ENCODE assay signal across 8 cellular contexts in genomic region chr19:32224371-32225244, GRCh38.
A peak's percentile ranks its signal among the peaks of the same experiment; 100 is the strongest.
DNase-seq lines count a peak whose midpoint lies in the region; ATAC-seq and TF ChIP-seq lines count a peak whose summit lies in the region.

No MANE protein-coding gene starts in this region.

- H3K4me1 ChIP-seq in Panc1 (ENCODE audit: control insufficient read depth, insufficient read depth, low read length) (no peaks in the 10 kb centered on the region), parathyroid adenoma (no peaks in the 10 kb centered on the region)

- no peak overlapping the region for H3K9ac ChIP-seq in parathyroid adenoma

- TF ChIP-seq CTCF in Panc1 (IDR thresholded peaks at IDR 0.05) (peak; percentile 100), parathyroid adenoma (IDR thresholded peaks at IDR 0.05) (peak; percentile 99), type B pancreatic cell (conservative IDR thresholded peaks at IDR 0.05) (peak; percentile 100)

- peak overlapping the region; percentile 69 for H2AFZ ChIP-seq in parathyroid adenoma

- H3K9me3 Mint-ChIP-seq in type B pancreatic cell = no peaks in the 10 kb centered on the region

- POLR2A ChIA-PET in Panc1 (lab: Charles Lee) = no interaction called here

- H3K4me3 ChIP-seq in Panc1 (ENCODE audit: low read depth in 2 of 2, low read length in 2 of 2) = peak overlapping the region in 1 of 2 experiments; percentile 15; a peak in 1 of 4 replicates
- H3K4me3 ChIP-seq in parathyroid adenoma (ENCODE audit: low read depth, low read length) = peak overlapping the region; percentile 33

- H3K27me3 ChIP-seq in Panc1 (ENCODE audit: control insufficient read depth, insufficient read depth, low read length) (peaks cover 7% of the 10 kb centered on the region), parathyroid adenoma (ENCODE audit: control insufficient read depth, insufficient read depth, low read length) (no peaks in the 10 kb centered on the region)

- H3K9me3 ChIP-seq in Panc1 (ENCODE audit: control insufficient read depth, insufficient read depth, low read depth, low read length) (no peaks in the 10 kb centered on the region), parathyroid adenoma (ENCODE audit: control insufficient read depth, low read length) (no peaks in the 10 kb centered on the region)

- intact Hi-C loops in Panc1 (cut with micrococcal nuclease; ENCODE audit: unreplicated experiment) = loop anchor here (5.0 to 10.0 kb wide), 3 partner anchors 190 to 1542 kb away; no protein-coding TSS in a partner anchor

- peak overlapping the region; percentile 78 for H3K4me2 ChIP-seq in parathyroid adenoma (ENCODE audit: low read length)

- H3K27ac ChIP-seq in Panc1 (ENCODE audit: low read length) = no peak overlapping the region
- no peak overlapping the region for H3K27ac ChIP-seq in parathyroid adenoma

- H3K4me1 Mint-ChIP-seq in type B pancreatic cell (ENCODE audit: unreplicated experiment) = peaks cover 9% of the 10 kb centered on the region

- ATAC-seq in HG02759 (IDR thresholded peaks at IDR 0.05; ENCODE audit: unreplicated experiment) (peak; percentile 92), Panc1 (peak; percentile 94), HG03460 (IDR thresholded peaks at IDR 0.05; ENCODE audit: unreplicated experiment) (no peak)

- no peaks in the 10 kb centered on the region for H3K36me3 Mint-ChIP-seq in type B pancreatic cell

- H3K79me2 ChIP-seq in parathyroid adenoma = no peaks in the 10 kb centered on the region

- DNase-seq in GM03348 (ENCODE audit: low spot score) (peak; percentile 93), Panc1 (ENCODE audit: low read depth, low spot score) (no peak), activated gamma-delta T cell (lab: John Stamatoyannopoulos, UW) (peak; percentile 19), globus pallidus (ENCODE audit: low spot score) (peak; percentile 24), type B pancreatic cell (ENCODE audit: extremely low spot score, unreplicated experiment) (peak; percentile 81)

- H3K4me3 Mint-ChIP-seq in type B pancreatic cell = peak overlapping the region; percentile 80

- in situ Hi-C loops in Panc1 (cut with HindIII; ENCODE audit: low pct_unique_long_range_greater_than_20kb, low sequenced_read_pairs) = no loop called here

- no peak overlapping the region for H3K27ac Mint-ChIP-seq in type B pancreatic cell

- no peaks in the 10 kb centered on the region for H3K36me3 ChIP-seq in Panc1 (ENCODE audit: control insufficient read depth, insufficient read depth, low read length)
- no peaks in the 10 kb centered on the region for H3K36me3 ChIP-seq in parathyroid adenoma (ENCODE audit: control insufficient read depth, insufficient read depth, low read length)

- CTCF ChIA-PET in Panc1 (lab: Charles Lee) = interaction anchor here (0.6 to 1.6 kb wide), 7 partner anchors 211 to 1558 kb away, joined by 3 to 9 read pairs (median 3); no protein-coding TSS in a partner anchor

- H3K27me3 Mint-ChIP-seq in type B pancreatic cell = peaks cover 56% of the 10 kb centered on the region

- BruUV-seq in Panc1 (replicated peaks; lab: Mats Ljungman, UMichigan) = no TSS peak
